Comparison of ENCODE assay signal across 9 cellular contexts in genomic region chr5:40333459-40334241, GRCh38.
DNase-seq lines count a peak whose midpoint lies in the region; ATAC-seq and TF ChIP-seq lines count a peak whose summit lies in the region.
"Had no signal": no experiment of that assay in that cellular context is flagged by ENCODE, and none has a peak within 500 bp of the region (broad histone marks: within the 10 kb centered on the region; RNA-seq: fewer than 3 reads in every experiment).

No MANE protein-coding gene starts in this region.

- DNase-seq in activated naive CD4-positive, alpha-beta T cell treated with anti-CD3 and anti-CD28 coated beads, Interleukin-2, amount 50 U/mL, for 72 hours (ENCODE audit: low spot score in 2 of 2) = no peak
- no peak for DNase-seq in mucosa of descending colon
- DNase-seq in OCI-M1 (lab: John Stamatoyannopoulos, UW) = no peak
- DNase-seq: cortex of kidney, Karpas-422 had no signal

- H3K4me1 ChIP-seq in mucosa of descending colon (ENCODE audit: low read depth) = no peaks in the 10 kb centered on the region

- peak overlapping the region in 1 of 2 donors; percentile 53 for H3K27ac Mint-ChIP-seq in activated naive CD4-positive, alpha-beta T cell treated with anti-CD3 and anti-CD28 coated beads, Interleukin-2, amount 50 U/mL, for 72 hours

- H3K36me3 Mint-ChIP-seq in activated naive CD4-positive, alpha-beta T cell treated with anti-CD3 and anti-CD28 coated beads, Interleukin-2, amount 50 U/mL, for 72 hours = peaks cover 10 to 56% of the 10 kb centered on the region in 2 donors

- no peak overlapping the region for H3K4me3 ChIP-seq in mucosa of descending colon

- intact Hi-C loops in mucosa of descending colon (cut with DNase I, micrococcal nuclease) = no loop called here

- H3K36me3 ChIP-seq in mucosa of descending colon (ENCODE audit: low read depth) = no peaks in the 10 kb centered on the region

- H3K9me3 ChIP-seq in mucosa of descending colon = no peaks in the 10 kb centered on the region

- H3K9me3 Mint-ChIP-seq in activated naive CD4-positive, alpha-beta T cell treated with anti-CD3 and anti-CD28 coated beads, Interleukin-2, amount 50 U/mL, for 72 hours = peaks cover 7 to 23% of the 10 kb centered on the region in 2 donors

- ATAC-seq in GM18519 (IDR thresholded peaks at IDR 0.05; ENCODE audit: low FRiP score, unreplicated experiment) (peak; percentile 51), HG02642 (IDR thresholded peaks at IDR 0.05; ENCODE audit: poor library complexity, unreplicated experiment) (peak; percentile 61), mucosa of descending colon (peak; percentile 96), GM21390 (IDR thresholded peaks at IDR 0.05; ENCODE audit: unreplicated experiment) (no peak), GM21526 (IDR thresholded peaks at IDR 0.05; ENCODE audit: low FRiP score, unreplicated experiment) (no peak)
- ATAC-seq in activated naive CD4-positive, alpha-beta T cell treated with anti-CD3 and anti-CD28 coated beads, Interleukin-2, amount 50 U/mL, for 72 hours = peak; percentile 98

- TF ChIP-seq CTCF in mucosa of descending colon (IDR thresholded peaks at IDR 0.05) = no peak

Comparison
In these comparisons a context has a peak if more than half of its experiments do, and no peak if none do; other contexts are left out.
1. ATAC-seq: peak in GM18519 (single experiment), HG02642 (single experiment), activated naive CD4-positive, alpha-beta T cell treated with anti-CD3 and anti-CD28 coated beads, Interleukin-2, amount 50 U/mL, for 72 hours (2 of 2) and mucosa of descending colon (single experiment); none in GM21390 (single experiment) and GM21526 (single experiment).